Comparison of ENCODE assay signal across 7 cellular contexts in genomic region chr5:176416123-176416924, GRCh38.
A peak's percentile ranks its signal among the peaks of the same experiment; 100 is the strongest.
DNase-seq lines count a peak whose midpoint lies in the region; ATAC-seq and TF ChIP-seq lines count a peak whose summit lies in the region.

TSS of gene CLTB (minus strand) at chr5:176416539. CDS start at chr5:176416363, 176 bp downstream.

- DNase-seq in NCI-H146 treated with DMSO at 0.1 percent for 48 hours (lab: John Stamatoyannopoulos, UW; ENCODE audit: unreplicated experiment) (peak; percentile 65), T1000 (lab: John Stamatoyannopoulos, UW) (peak; percentile 75), astrocyte of the hippocampus (ENCODE audit: low read depth, low spot score) (peak; percentile 97), hippocampal formation (lab: John Stamatoyannopoulos, UW) (peak; percentile 87 to 90), retinal pigment epithelial cell (ENCODE audit: low read depth) (peak; percentile 34)

- ATAC-seq in GM18499 (IDR thresholded peaks at IDR 0.05; ENCODE audit: insufficient read depth, unreplicated experiment) (peak; percentile 60), HG02840 (IDR thresholded peaks at IDR 0.05; ENCODE audit: low FRiP score, unreplicated experiment) (peak; percentile 89)

- H3K4me3 ChIP-seq in retinal pigment epithelial cell (ENCODE audit: low read length), result peak within 1 kb of the TSS; percentile 69

- TF ChIP-seq CTCF in retinal pigment epithelial cell (conservative IDR thresholded peaks at IDR 0.05; ENCODE audit: low read depth, low read length), result peak; percentile 29

Comparison
In these comparisons a context has a peak if more than half of its experiments do, and no peak if none do; other contexts are left out.
1. Peak in every context shown above with its lines: DNase-seq, ATAC-seq and H3K4me3 ChIP-seq.
2. DNase-seq: peak in every context shown above with its lines; median percentile 97 in astrocyte of the hippocampus; 88 in hippocampal formation; 75 in T1000; 65 in NCI-H146 treated with DMSO at 0.1 percent for 48 hours; 34 in retinal pigment epithelial cell.